14 cellular contexts compared by ENCODE assay signal in the genomic region with DNA sequence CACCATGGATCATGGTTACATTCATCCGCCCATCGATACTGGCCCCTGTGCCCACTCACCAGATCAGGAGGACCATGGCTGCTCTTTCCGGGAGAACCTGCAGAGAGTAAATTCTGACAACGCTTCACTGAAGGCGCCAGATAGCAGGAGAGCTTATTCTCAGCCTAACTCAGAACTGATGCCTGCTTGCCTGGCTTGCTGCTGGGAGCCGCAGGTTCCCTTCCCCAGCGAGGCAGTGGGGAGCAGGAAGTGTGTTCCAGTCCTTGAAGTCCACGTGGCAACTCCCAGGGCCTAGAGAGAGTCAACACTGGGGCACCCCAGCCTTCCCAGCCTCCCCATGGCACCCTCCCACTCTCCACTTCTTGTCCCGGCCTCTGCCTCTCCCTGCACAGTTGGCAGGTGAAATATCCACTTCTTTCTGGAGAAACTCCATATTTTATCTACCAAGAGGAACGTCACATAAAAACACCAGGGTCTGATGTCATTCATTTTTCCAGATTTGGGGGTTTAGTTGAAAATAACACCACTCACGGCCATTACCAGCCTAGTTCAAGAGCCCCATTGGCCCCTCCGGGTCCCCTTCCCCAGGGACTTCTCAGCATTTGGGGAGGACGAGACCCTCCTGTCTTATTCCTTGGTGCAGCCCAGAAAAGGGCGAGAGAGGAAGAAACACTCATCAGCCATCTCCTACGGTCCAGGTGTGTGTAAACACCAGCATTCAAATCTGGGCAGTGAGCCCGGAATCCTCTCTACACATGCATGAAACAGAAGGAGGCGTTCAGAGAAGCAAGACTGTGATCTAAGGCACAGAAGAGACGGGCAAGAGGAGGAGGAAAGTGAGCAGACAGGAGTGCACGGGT. TPM values are rescaled to one million over a fixed set of nuclear protein-coding genes. Genes with fewer than 3 reads are reported as not detected.
DNase-seq lines count a peak whose midpoint lies in the region; ATAC-seq, FAIRE-seq and TF ChIP-seq lines count a peak whose summit lies in the region.
"Had no signal": no experiment of that assay in that cellular context is flagged by ENCODE, and none has a peak within 500 bp of the region (broad histone marks: within the 10 kb centered on the region; RNA-seq: fewer than 3 reads in every experiment).

No MANE protein-coding gene starts in this region.

- H3K4me3 Mint-ChIP-seq in stimulated activated effector memory CD8-positive, alpha-beta T cell treated with anti-CD3 and anti-CD28 coated beads, Interleukin-12 subunit alpha, Interleukin-12 subunit beta, amount 100 ng/mL, for 72 hours, result no peak overlapping the region
- H3K4me3 Mint-ChIP-seq in activated CD4-positive, alpha-beta T cell treated with anti-CD3 and anti-CD28 coated beads for 36 hours, result no peak overlapping the region

- no peak for TF ChIP-seq EP300 in H1 (IDR thresholded peaks at IDR 0.05; ENCODE audit: borderline replicate concordance in 1 of 2, low read depth in 2 of 2, low read length in 2 of 2)
- no peak for TF ChIP-seq EP300 in tibial nerve (IDR thresholded peaks at IDR 0.05)

- H2AFZ ChIP-seq in H1 (ENCODE audit: low read length), result no peak overlapping the region
- H2AFZ ChIP-seq in neuronal stem cell (ENCODE audit: low read length), result no peak overlapping the region

- H2BK12ac ChIP-seq in H1 (ENCODE audit: low read depth, low read length) (peak overlapping the region; percentile 68), neuronal stem cell (ENCODE audit: low read length) (no peak overlapping the region)

- no peak for FAIRE-seq in H1 (lab: Jason Lieb, UNC)
- FAIRE-seq: TTC549 had no signal

- H3K4me3 ChIP-seq in H1 (ENCODE audit: extremely low read depth in 1 of 4, insufficient read depth in 2 of 4, low read depth in 3 of 4, low read length in 4 of 4) (no peak overlapping the region), neuronal stem cell (ENCODE audit: low read length in 2 of 2) (no peak overlapping the region), tibial nerve (no peak overlapping the region)

- peaks cover 0 to 3% of the 10 kb centered on the region in 2 experiments for H4K20me1 ChIP-seq in H1 (replicated peaks in 1 of 2; ENCODE audit: control insufficient read depth in 1 of 2, insufficient read depth in 2 of 2, low read length in 2 of 2)

- H3K4ac ChIP-seq in H1 (replicated peaks; ENCODE audit: insufficient read length, low read depth, low read length), result no peak overlapping the region
- H3K4ac ChIP-seq in neuronal stem cell (ENCODE audit: low read length), result peak overlapping the region; percentile 61

- H3K36me3 ChIP-seq in H1 (ENCODE audit: control insufficient read depth in 2 of 4, insufficient read depth in 4 of 4, low read length in 3 of 4) (peaks cover 0 to 2% (median 0%) of the 10 kb centered on the region in 4 experiments; a peak in 1 of 8 replicates), neuronal stem cell (replicated peaks in 1 of 2; ENCODE audit: control insufficient read depth in 2 of 2, insufficient read depth in 2 of 2, low read length in 2 of 2) (peaks cover 1 to 3% of the 10 kb centered on the region in 2 donors), tibial nerve (no peaks in the 10 kb centered on the region)

- CTCF ChIA-PET in H1 (lab: Charles Lee; ENCODE audit: partially characterized antibody), result no interaction called here
- CTCF ChIA-PET in activated CD4-positive, alpha-beta T cell treated with anti-CD3 and anti-CD28 coated beads for 36 hours (lab: Charles Lee), result no interaction called here

- no peak for TF ChIP-seq POLR2A in H1 (IDR thresholded peaks at IDR 0.05; ENCODE audit: control extremely low read depth in 1 of 2, low read depth in 2 of 2, low read length in 2 of 2)
- TF ChIP-seq POLR2A in tibial nerve (IDR thresholded peaks at IDR 0.05), result no peak

- H3K18ac ChIP-seq in H1 (ENCODE audit: extremely low read depth, low read length) (no peak overlapping the region; the same call in 1 of the 2 replicates), neuronal stem cell (ENCODE audit: low read length) (no peak overlapping the region)

- no peaks in the 10 kb centered on the region for H3K9me3 Mint-ChIP-seq in stimulated activated effector memory CD8-positive, alpha-beta T cell treated with anti-CD3 and anti-CD28 coated beads, Interleukin-12 subunit alpha, Interleukin-12 subunit beta, amount 100 ng/mL, for 72 hours
- peaks cover under 1% of the 10 kb centered on the region for H3K9me3 Mint-ChIP-seq in activated CD4-positive, alpha-beta T cell treated with anti-CD3 and anti-CD28 coated beads for 36 hours (ENCODE audit: low read depth)

- H3K9me3 ChIP-seq in H1 (ENCODE audit: insufficient read depth in 2 of 2, low read depth in 1 of 2, low read length in 1 of 2) (no peaks in the 10 kb centered on the region), neuronal stem cell (replicated peaks in 1 of 2; ENCODE audit: control insufficient read depth in 2 of 2, insufficient read depth in 1 of 2, low read depth in 1 of 2, low read length in 2 of 2) (peaks cover 0 to under 1% of the 10 kb centered on the region in 2 donors), tibial nerve (no peaks in the 10 kb centered on the region)

- H3K56ac ChIP-seq in H1 (replicated peaks; ENCODE audit: insufficient read length, low read depth, low read length), result no peak overlapping the region

- peak overlapping the region; percentile 98 for H2BK20ac ChIP-seq in H1 (ENCODE audit: low read length)

- H3K14ac ChIP-seq in H1 (ENCODE audit: insufficient read length) (no peak overlapping the region), neuronal stem cell (ENCODE audit: low read length) (no peak overlapping the region)

- H3K9ac ChIP-seq in H1 (replicated peaks in 1 of 4; ENCODE audit: extremely low read depth in 1 of 4, low read depth in 3 of 4, low read length in 3 of 4) (no peak overlapping the region), neuronal stem cell (ENCODE audit: low read depth, low read length, poor library complexity) (no peak overlapping the region)

- TF ChIP-seq CTCF in H1 (IDR thresholded peaks at IDR 0.05; ENCODE audit: control extremely low read depth in 1 of 3, insufficient read depth in 1 of 3, low read depth in 1 of 3, low read length in 3 of 3) (no peak), tibial nerve (IDR thresholded peaks at IDR 0.05) (no peak)

- DNase-seq in HT-29 (ENCODE audit: low spot score) (peak; percentile 55), NCI-H2171 treated with DMSO at 0.1 percent for 48 hours (lab: John Stamatoyannopoulos, UW) (peak; percentile 88), H1 (ENCODE audit: low read depth in 1 of 2, low spot score in 2 of 2) (no peak), neuronal stem cell (ENCODE audit: low spot score) (no peak), tibial nerve (ENCODE audit: low spot score in 2 of 2) (no peak)
- DNase-seq in stimulated activated effector memory CD8-positive, alpha-beta T cell treated with anti-CD3 and anti-CD28 coated beads, Interleukin-12 subunit alpha, Interleukin-12 subunit beta, amount 100 ng/mL, for 72 hours (ENCODE audit: low spot score in 2 of 2), result no peak
- no peak for DNase-seq in activated CD4-positive, alpha-beta T cell treated with anti-CD3 and anti-CD28 coated beads for 36 hours
- DNase-seq: C1 segment of cervical spinal cord; effector memory CD4-positive, alpha-beta T cell; NCI-H446 treated with DMSO at 0.1 percent for 48 hours had no signal

- H3K27ac ChIP-seq in H1 (ENCODE audit: low read depth, low read length) (no peak overlapping the region), neuronal stem cell (replicated peaks; ENCODE audit: low read length) (no peak overlapping the region), tibial nerve (no peak overlapping the region)

- peaks cover 0 to 15% (median 12%) of the 10 kb centered on the region in 4 experiments; a peak in 6 of 7 replicates for H3K4me1 ChIP-seq in H1 (replicated peaks in 1 of 4; ENCODE audit: control insufficient read depth in 3 of 4, insufficient read depth in 4 of 4, low read length in 3 of 4)
- peaks cover 6 to 14% of the 10 kb centered on the region in 2 donors for H3K4me1 ChIP-seq in neuronal stem cell (ENCODE audit: control insufficient read depth in 2 of 2, insufficient read depth in 1 of 2, low read depth in 1 of 2, low read length in 2 of 2)
- H3K4me1 ChIP-seq in tibial nerve, result peaks cover 0 to 20% (median 8%) of the 10 kb centered on the region in 4 donors

- no peak overlapping the region for H3K27ac Mint-ChIP-seq in stimulated activated effector memory CD8-positive, alpha-beta T cell treated with anti-CD3 and anti-CD28 coated beads, Interleukin-12 subunit alpha, Interleukin-12 subunit beta, amount 100 ng/mL, for 72 hours
- H3K27ac Mint-ChIP-seq in activated CD4-positive, alpha-beta T cell treated with anti-CD3 and anti-CD28 coated beads for 36 hours, result no peak overlapping the region

- peaks cover 11% of the 10 kb centered on the region for H3K23me2 ChIP-seq in H1 (ENCODE audit: low read depth, low read length)

- peaks cover 16% of the 10 kb centered on the region for H3K4me1 Mint-ChIP-seq in stimulated activated effector memory CD8-positive, alpha-beta T cell treated with anti-CD3 and anti-CD28 coated beads, Interleukin-12 subunit alpha, Interleukin-12 subunit beta, amount 100 ng/mL, for 72 hours
- H3K4me1 Mint-ChIP-seq in activated CD4-positive, alpha-beta T cell treated with anti-CD3 and anti-CD28 coated beads for 36 hours, result peaks cover 10% of the 10 kb centered on the region

- peaks cover 36% of the 10 kb centered on the region for H3K27me3 Mint-ChIP-seq in activated CD4-positive, alpha-beta T cell treated with anti-CD3 and anti-CD28 coated beads for 36 hours

- H2BK120ac ChIP-seq in H1 (replicated peaks; ENCODE audit: low read depth, low read length), result no peak overlapping the region
- no peak overlapping the region for H2BK120ac ChIP-seq in neuronal stem cell (ENCODE audit: low read depth, low read length)

- ATAC-seq in stimulated activated effector memory CD8-positive, alpha-beta T cell treated with anti-CD3 and anti-CD28 coated beads, Interleukin-12 subunit alpha, Interleukin-12 subunit beta, amount 100 ng/mL, for 72 hours, result no peak
- no peak for ATAC-seq in HG02642 (IDR thresholded peaks at IDR 0.05; ENCODE audit: poor library complexity, unreplicated experiment)
- ATAC-seq in activated CD4-positive, alpha-beta T cell treated with anti-CD3 and anti-CD28 coated beads for 36 hours, result no peak

- no peak for TF ChIP-seq RAD21 in H1 (IDR thresholded peaks at IDR 0.05 in 1 of 2, conservative IDR thresholded peaks at IDR 0.05 in 1 of 2; ENCODE audit: low read depth in 2 of 2, low read length in 2 of 2)

- H3K79me1 ChIP-seq in H1 (ENCODE audit: low read depth, low read length) (no peaks in the 10 kb centered on the region), neuronal stem cell (ENCODE audit: low read depth, low read length) (no peaks in the 10 kb centered on the region)

- H3K27me3 ChIP-seq in H1 (replicated peaks in 1 of 4; ENCODE audit: control insufficient read depth in 3 of 4, extremely low read depth in 1 of 4, insufficient read depth in 3 of 4, low read length in 3 of 4) (peaks cover 0 to 29% (median 20%) of the 10 kb centered on the region in 4 experiments; a peak in 5 of 7 replicates), neuronal stem cell (ENCODE audit: control insufficient read depth in 3 of 3, insufficient read depth in 3 of 3, low read depth in 1 of 3, low read length in 3 of 3) (peaks cover 3 to 61% (median 20%) of the 10 kb centered on the region in 3 experiments), tibial nerve (no peaks in the 10 kb centered on the region)

- peak overlapping the region; percentile 72; the same call in 1 of the 2 replicates for H2BK15ac ChIP-seq in H1 (ENCODE audit: low read length)
- no peak overlapping the region for H2BK15ac ChIP-seq in neuronal stem cell (ENCODE audit: low read length)

- H3K4me2 ChIP-seq in H1 (ENCODE audit: insufficient read depth in 1 of 2, low read depth in 2 of 2, low read length in 2 of 2) (no peak overlapping the region), neuronal stem cell (ENCODE audit: insufficient read depth, low read length, poor library complexity, severe bottlenecking) (peak overlapping the region; percentile 3)

- no peak overlapping the region for H4K8ac ChIP-seq in H1 (ENCODE audit: extremely low read depth, insufficient read depth, low read length)
- no peak overlapping the region for H4K8ac ChIP-seq in neuronal stem cell (ENCODE audit: low read depth, low read length)

- H2AK5ac ChIP-seq in H1 (ENCODE audit: low read depth, low read length), result no peak overlapping the region
- H2AK5ac ChIP-seq in neuronal stem cell (ENCODE audit: low read depth, low read length), result peak overlapping the region; percentile 16

- intact Hi-C loops in activated CD4-positive, alpha-beta T cell treated with anti-CD3 and anti-CD28 coated beads for 36 hours (cut with DNase I, micrococcal nuclease), result no loop called here

- peaks cover 0 to 3% of the 10 kb centered on the region in 2 experiments; a peak in 3 of 4 replicates for H3K79me2 ChIP-seq in H1 (ENCODE audit: control insufficient read depth in 1 of 2, insufficient read depth in 2 of 2, low read length in 2 of 2)

- WGBS in H1 (ENCODE audit: extremely low coverage in 1 of 2, insufficient coverage in 1 of 2, insufficient read length in 1 of 2, insufficient replicate concordance in 2 of 2, low coverage in 1 of 2, low lambda C conversion rate in 2 of 2, missing lambda C conversion rate in 1 of 2), 2 experiments, result 88% methylated on average over 19 of the region's 19 CpGs; no CpG with 5 or more reads in 1 of the 2 experiments
- whole genome bisulfite sequencing in neuronal stem cell (ENCODE audit: extremely low coverage in 2 of 2, insufficient read length in 2 of 2, insufficient replicate concordance in 1 of 2), 2 donors, result no CpG with 5 or more reads among the region's 19 CpGs
- 68 to 77% methylated on average over 17 of the region's 19 CpGs for whole genome bisulfite sequencing in tibial nerve, 2 donors

- H2BK5ac ChIP-seq in H1 (ENCODE audit: low read depth, low read length) (peak overlapping the region; percentile 16; the same call in 1 of the 2 replicates), neuronal stem cell (ENCODE audit: low read length) (no peak overlapping the region)

- H4K91ac ChIP-seq in H1 (replicated peaks; ENCODE audit: insufficient read length, low read length) (peak overlapping the region; percentile 10), neuronal stem cell (ENCODE audit: low read depth, low read length, poor library complexity) (no peak overlapping the region)

- no peak overlapping the region for H4K5ac ChIP-seq in H1 (ENCODE audit: insufficient read length, low read depth, low read length)

- H3K36me3 Mint-ChIP-seq in stimulated activated effector memory CD8-positive, alpha-beta T cell treated with anti-CD3 and anti-CD28 coated beads, Interleukin-12 subunit alpha, Interleukin-12 subunit beta, amount 100 ng/mL, for 72 hours, result peaks cover 4% of the 10 kb centered on the region
- peaks cover under 1% of the 10 kb centered on the region for H3K36me3 Mint-ChIP-seq in activated CD4-positive, alpha-beta T cell treated with anti-CD3 and anti-CD28 coated beads for 36 hours (ENCODE audit: low read depth)

- H3K23ac ChIP-seq in H1 (ENCODE audit: insufficient read length) (no peak overlapping the region), neuronal stem cell (ENCODE audit: low read depth, low read length, poor library complexity) (peak overlapping the region; percentile 74)

- POLR2A ChIA-PET in H1 (lab: Charles Lee; ENCODE audit: partially characterized antibody), result interaction anchor here (1.2 to 1.4 kb wide), 3 partner anchors 8 to 23 kb away, joined by 3 read pairs; no protein-coding TSS in a partner anchor
- POLR2A ChIA-PET in activated CD4-positive, alpha-beta T cell treated with anti-CD3 and anti-CD28 coated beads for 36 hours (lab: Charles Lee), result no interaction called here

RNA-seq across cellular contexts. Expression of gene TUBB6, which starts 3.5 kb away (rescaled TPM):
- total RNA-seq in HT-29 (2014; rRNA removed; shearing (Covaris generic)), result not detected in 2 replicates
- 126 and 128 TPM in 2 replicates for total RNA-seq in H1 (2021; fragmentation: NEBNext Ultra II Directional; extraction: Animal tissue kit (Norgen Biotek cat#: 25700))
- polyA plus RNA-seq in H1 (2011; rRNA removed), result 223 and 288 TPM in 2 replicates
- 206 TPM for polyA plus RNA-seq in H1 (2011; cell fraction: cytosol; rRNA removed)
- 196 TPM for polyA plus RNA-seq in H1 (2011; cell fraction: nucleus; rRNA removed)
- 96.3 to 131 TPM (median 121 TPM) in 4 replicates for polyA plus RNA-seq in H1 (2012, experiment 1 of 2)
- polyA plus RNA-seq in H1 (2012, experiment 2 of 2), result 81.1 TPM
- polyA plus RNA-seq in H1 (2013, experiment 1 of 2), result 88.3 TPM
- polyA plus RNA-seq in H1 (2013, experiment 2 of 2), result 92.6 TPM
- 69.6 and 75.5 TPM in 2 replicates for polyA minus RNA-seq in H1 (2011; rRNA and poly(A)+ RNA removed)
- 91.3 TPM for polyA minus RNA-seq in H1 (2011; cell fraction: cytosol; rRNA and poly(A)+ RNA removed)
- polyA minus RNA-seq in H1 (2011; cell fraction: nucleus; rRNA and poly(A)+ RNA removed), result 58.7 TPM
- 91.0 TPM for polyA plus RNA-seq in neuronal stem cell (2013, experiment 1 of 2)
- polyA plus RNA-seq in neuronal stem cell (2013, experiment 2 of 2), result 86.1 TPM
- 100 to 1,000 TPM; 245 to 506 (median 331) TPM for total RNA-seq in tibial nerve
- total RNA-seq in activated CD4-positive, alpha-beta T cell treated with anti-CD3 and anti-CD28 coated beads for 36 hours, result 1 to 10 TPM; 5.4 to 7.2 TPM

RNA-seq across cellular contexts. Expression of gene CIDEA, which starts 50.4 kb away (rescaled TPM):
- total RNA-seq in HT-29 (2014; rRNA removed; shearing (Covaris generic)), result not detected in 2 replicates
- total RNA-seq in H1 (2021; fragmentation: NEBNext Ultra II Directional; extraction: Animal tissue kit (Norgen Biotek cat#: 25700)), result not detected in 2 replicates
- polyA plus RNA-seq in H1 (2011; rRNA removed), result 0.06 TPM in 1 of 2 replicates, not detected in the other
- not detected for polyA plus RNA-seq in H1 (2011; cell fraction: cytosol; rRNA removed)
- polyA plus RNA-seq in H1 (2011; cell fraction: nucleus; rRNA removed), result 0.09 TPM
- not detected in 4 replicates for polyA plus RNA-seq in H1 (2012, experiment 1 of 2)
- not detected for polyA plus RNA-seq in H1 (2012, experiment 2 of 2)
- polyA plus RNA-seq in H1 (2013, experiment 1 of 2), result 0.12 TPM
- polyA plus RNA-seq in H1 (2013, experiment 2 of 2), result 0.15 TPM
- not detected in 2 replicates for polyA minus RNA-seq in H1 (2011; rRNA and poly(A)+ RNA removed)
- polyA minus RNA-seq in H1 (2011; cell fraction: cytosol; rRNA and poly(A)+ RNA removed), result not detected
- not detected for polyA minus RNA-seq in H1 (2011; cell fraction: nucleus; rRNA and poly(A)+ RNA removed)
- polyA plus RNA-seq in neuronal stem cell (2013, experiment 1 of 2), result not detected
- not detected for polyA plus RNA-seq in neuronal stem cell (2013, experiment 2 of 2)
- 100 to 1,000 TPM in 1 of 4 donors, 10 to 100 TPM in 3; 18.8 to 135 (median 61.6) TPM for total RNA-seq in tibial nerve
- not detected for total RNA-seq in activated CD4-positive, alpha-beta T cell treated with anti-CD3 and anti-CD28 coated beads for 36 hours
- total RNA-seq: lung microvascular endothelial cell, osteocyte had no signal

Comparison
In these comparisons a context has a peak if more than half of its experiments do, and no peak if none do; other contexts are left out.
1. DNase-seq: peak in HT-29 (single experiment) and NCI-H2171 treated with DMSO at 0.1 percent for 48 hours (single experiment); none in H1 (0 of 2), neuronal stem cell (single experiment), stimulated activated effector memory CD8-positive, alpha-beta T cell treated with anti-CD3 and anti-CD28 coated beads, Interleukin-12 subunit alpha, Interleukin-12 subunit beta, amount 100 ng/mL, for 72 hours (0 of 2), tibial nerve (0 of 2) and activated CD4-positive, alpha-beta T cell treated with anti-CD3 and anti-CD28 coated beads for 36 hours (single experiment).
2. RNA of gene TUBB6, which starts 3.5 kb away (total RNA-seq): 245 to 506 TPM in tibial nerve and 126 to 128 TPM in H1; 5.4 to 7.2 TPM in activated CD4-positive, alpha-beta T cell treated with anti-CD3 and anti-CD28 coated beads for 36 hours and not detected in HT-29; every median in the first group is over 10 times any median in the second.
3. RNA of gene CIDEA, which starts 50.4 kb away (total RNA-seq): 18.8 to 135 TPM in tibial nerve; not detected in H1, not detected in HT-29 and not detected in activated CD4-positive, alpha-beta T cell treated with anti-CD3 and anti-CD28 coated beads for 36 hours; every median in the first group is over 10 times any median in the second.